In the genomic region with DNA sequence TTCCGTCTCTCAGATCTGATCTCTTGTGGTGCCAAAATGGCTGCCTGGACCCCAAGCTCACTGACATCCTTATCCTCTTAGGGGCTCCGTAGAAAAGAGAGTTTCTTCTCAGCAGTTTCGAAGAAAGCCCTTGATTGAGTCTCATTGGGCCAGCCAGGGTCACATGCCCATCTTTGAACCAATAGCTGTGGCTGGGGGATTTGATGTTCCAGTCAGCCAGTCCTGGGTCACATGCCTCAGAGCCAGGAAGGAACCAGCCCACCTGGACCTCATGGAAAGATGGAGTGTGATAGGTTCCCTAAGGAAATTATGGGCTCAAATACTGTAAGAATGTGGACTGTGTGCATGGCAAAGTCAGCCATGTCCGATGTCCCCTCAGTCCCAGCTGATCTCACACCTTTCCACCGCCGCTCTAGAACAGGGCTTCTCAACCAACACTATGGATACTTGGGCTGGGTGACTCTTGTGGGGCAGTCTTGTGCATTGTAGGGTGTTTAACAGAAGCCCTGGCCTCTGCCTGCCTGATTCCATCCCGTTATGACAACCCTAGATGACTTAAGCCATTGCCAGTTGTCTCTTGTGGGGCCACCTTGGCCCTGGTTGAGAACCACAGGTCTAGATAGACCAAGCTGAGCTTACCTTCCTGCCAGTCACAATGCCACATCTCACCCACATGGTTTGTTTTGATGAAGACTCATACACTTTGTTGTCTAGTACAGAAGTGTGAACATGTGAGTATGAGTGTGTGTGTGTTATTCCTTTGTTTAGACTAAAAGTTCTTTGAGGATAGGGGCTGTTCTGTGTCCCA, we compare ENCODE assay signal across 1 cellular context.
TF ChIP-seq lines count a peak whose summit lies in the region.

No MANE protein-coding gene starts in this region.

TF ChIP-seq in HepG2, 621 proteins besides CTCF, POLR2A, EP300 and RAD21 (continued from another document):
- TF ChIP-seq, protein P1, sequence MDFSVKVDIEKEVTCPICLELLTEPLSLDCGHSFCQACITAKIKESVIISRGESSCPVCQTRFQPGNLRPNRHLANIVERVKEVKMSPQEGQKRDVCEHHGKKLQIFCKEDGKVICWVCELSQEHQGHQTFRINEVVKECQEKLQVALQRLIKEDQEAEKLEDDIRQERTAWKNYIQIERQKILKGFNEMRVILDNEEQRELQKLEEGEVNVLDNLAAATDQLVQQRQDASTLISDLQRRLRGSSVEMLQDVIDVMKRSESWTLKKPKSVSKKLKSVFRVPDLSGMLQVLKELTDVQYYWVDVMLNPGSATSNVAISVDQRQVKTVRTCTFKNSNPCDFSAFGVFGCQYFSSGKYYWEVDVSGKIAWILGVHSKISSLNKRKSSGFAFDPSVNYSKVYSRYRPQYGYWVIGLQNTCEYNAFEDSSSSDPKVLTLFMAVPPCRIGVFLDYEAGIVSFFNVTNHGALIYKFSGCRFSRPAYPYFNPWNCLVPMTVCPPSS (IDR thresholded peaks at IDR 0.05), result no peak
- TF ChIP-seq, protein P2, sequence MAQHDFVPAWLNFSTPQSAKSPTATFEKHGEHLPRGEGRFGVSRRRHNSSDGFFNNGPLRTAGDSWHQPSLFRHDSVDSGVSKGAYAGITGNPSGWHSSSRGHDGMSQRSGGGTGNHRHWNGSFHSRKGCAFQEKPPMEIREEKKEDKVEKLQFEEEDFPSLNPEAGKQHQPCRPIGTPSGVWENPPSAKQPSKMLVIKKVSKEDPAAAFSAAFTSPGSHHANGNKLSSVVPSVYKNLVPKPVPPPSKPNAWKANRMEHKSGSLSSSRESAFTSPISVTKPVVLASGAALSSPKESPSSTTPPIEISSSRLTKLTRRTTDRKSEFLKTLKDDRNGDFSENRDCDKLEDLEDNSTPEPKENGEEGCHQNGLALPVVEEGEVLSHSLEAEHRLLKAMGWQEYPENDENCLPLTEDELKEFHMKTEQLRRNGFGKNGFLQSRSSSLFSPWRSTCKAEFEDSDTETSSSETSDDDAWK (CRISPR knock-in tag; IDR thresholded peaks at IDR 0.05), result no peak
- TF ChIP-seq KLF15 (CRISPR knock-in tag; IDR thresholded peaks at IDR 0.05; ENCODE audit: borderline replicate concordance), result no peak
- no peak for TF ChIP-seq GTF3A (CRISPR knock-in tag; conservative IDR thresholded peaks at IDR 0.05)
- TF ChIP-seq ZNF772 (CRISPR knock-in tag; IDR thresholded peaks at IDR 0.05), result no peak
- TF ChIP-seq, protein P3, sequence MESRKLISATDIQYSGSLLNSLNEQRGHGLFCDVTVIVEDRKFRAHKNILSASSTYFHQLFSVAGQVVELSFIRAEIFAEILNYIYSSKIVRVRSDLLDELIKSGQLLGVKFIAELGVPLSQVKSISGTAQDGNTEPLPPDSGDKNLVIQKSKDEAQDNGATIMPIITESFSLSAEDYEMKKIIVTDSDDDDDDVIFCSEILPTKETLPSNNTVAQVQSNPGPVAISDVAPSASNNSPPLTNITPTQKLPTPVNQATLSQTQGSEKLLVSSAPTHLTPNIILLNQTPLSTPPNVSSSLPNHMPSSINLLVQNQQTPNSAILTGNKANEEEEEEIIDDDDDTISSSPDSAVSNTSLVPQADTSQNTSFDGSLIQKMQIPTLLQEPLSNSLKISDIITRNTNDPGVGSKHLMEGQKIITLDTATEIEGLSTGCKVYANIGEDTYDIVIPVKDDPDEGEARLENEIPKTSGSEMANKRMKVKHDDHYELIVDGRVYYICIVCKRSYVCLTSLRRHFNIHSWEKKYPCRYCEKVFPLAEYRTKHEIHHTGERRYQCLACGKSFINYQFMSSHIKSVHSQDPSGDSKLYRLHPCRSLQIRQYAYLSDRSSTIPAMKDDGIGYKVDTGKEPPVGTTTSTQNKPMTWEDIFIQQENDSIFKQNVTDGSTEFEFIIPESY (CRISPR knock-in tag; IDR thresholded peaks at IDR 0.05), result no peak
- no peak for TF ChIP-seq ZFX (CRISPR knock-in tag; IDR thresholded peaks at IDR 0.05; ENCODE audit: low read depth)
- no peak for TF ChIP-seq ZNF724P (CRISPR knock-in tag; IDR thresholded peaks at IDR 0.05; ENCODE audit: borderline replicate concordance)
